Comparison of ENCODE assay signal across 14 cellular contexts in the genomic region with DNA sequence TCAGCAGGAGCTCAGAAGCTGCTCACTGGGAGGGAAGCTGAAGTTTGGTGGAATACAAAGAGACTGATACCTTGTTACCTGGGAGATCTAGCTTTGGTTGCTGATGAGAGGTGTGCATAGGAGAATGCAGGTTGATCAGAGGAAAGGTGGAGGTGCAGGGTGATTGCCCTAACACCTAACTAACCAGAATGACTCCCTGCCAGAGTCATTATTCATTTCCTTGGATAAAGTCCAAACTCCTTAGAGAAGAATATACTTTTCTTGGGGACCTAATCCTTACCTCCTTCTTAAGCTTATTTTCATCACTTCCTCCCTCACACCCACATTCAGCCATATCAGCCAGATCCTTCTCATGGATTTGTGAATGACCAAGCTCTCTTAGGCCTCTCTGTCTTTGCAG.
DNase-seq lines count a peak whose midpoint lies in the region; ATAC-seq, FAIRE-seq and TF ChIP-seq lines count a peak whose summit lies in the region.
"Had no signal": no experiment of that assay in that cellular context is flagged by ENCODE, and none has a peak within 500 bp of the region (broad histone marks: within the 10 kb centered on the region; RNA-seq: fewer than 3 reads in every experiment).

No MANE protein-coding gene starts in this region.

- H2AK5ac ChIP-seq in H1 (ENCODE audit: low read depth, low read length): no peak overlapping the region

- H4K5ac ChIP-seq in H1 (ENCODE audit: insufficient read length, low read depth, low read length): no peak overlapping the region

- H2BK5ac ChIP-seq in H1 (ENCODE audit: low read depth, low read length): no peak overlapping the region

- H2BK12ac ChIP-seq in H1 (ENCODE audit: low read depth, low read length): no peak overlapping the region

- H3K27me3 ChIP-seq in GM23338 (ENCODE audit: insufficient read depth) (no peaks in the 10 kb centered on the region), H1 (replicated peaks in 1 of 4; ENCODE audit: control insufficient read depth in 3 of 4, extremely low read depth in 1 of 4, insufficient read depth in 3 of 4, low read length in 3 of 4) (no peaks in the 10 kb centered on the region)

- no peak overlapping the region for H4K91ac ChIP-seq in H1 (replicated peaks; ENCODE audit: insufficient read length, low read length)

- H3K4ac ChIP-seq in H1 (replicated peaks; ENCODE audit: insufficient read length, low read depth, low read length): no peak overlapping the region

- peaks cover 5% of the 10 kb centered on the region; the same call in 1 of the 2 replicates for H3K9me2 ChIP-seq in GM23338 (ENCODE audit: insufficient read depth)

- H3K27me3 Mint-ChIP-seq in GM23338 (ENCODE audit: insufficient read depth, low read depth, poor library complexity): peaks cover 4% of the 10 kb centered on the region
- H3K27me3 Mint-ChIP-seq: B cell; CD4-positive, alpha-beta T cell had no signal

- peaks cover 2% of the 10 kb centered on the region; the same call in 1 of the 2 replicates for H3K23me2 ChIP-seq in H1 (ENCODE audit: low read depth, low read length)

- peaks cover 0 to 2% of the 10 kb centered on the region in 2 experiments; a peak in 1 of 4 replicates for H3K9me3 ChIP-seq in H1 (ENCODE audit: insufficient read depth in 2 of 2, low read depth in 1 of 2, low read length in 1 of 2)

- H3K4me1 Mint-ChIP-seq in GM23338: no peaks in the 10 kb centered on the region
- H3K4me1 Mint-ChIP-seq: B cell, H9 had no signal

- CTCF ChIA-PET in H1 (lab: Charles Lee; ENCODE audit: partially characterized antibody): interaction anchor here (0.7 to 1.1 kb wide), 2 partner anchors 36 to 94 kb away, joined by 3 read pairs; no protein-coding TSS in a partner anchor

- H4K20me1 ChIP-seq in GM23338 (replicated peaks; ENCODE audit: insufficient read depth) (no peaks in the 10 kb centered on the region), H1 (replicated peaks in 1 of 2; ENCODE audit: control insufficient read depth in 1 of 2, insufficient read depth in 2 of 2, low read length in 2 of 2) (no peaks in the 10 kb centered on the region)

- POLR2A ChIA-PET in H1 (lab: Charles Lee; ENCODE audit: partially characterized antibody): no interaction called here

- H3K79me2 ChIP-seq in GM23338 (replicated peaks; ENCODE audit: insufficient read depth) (no peaks in the 10 kb centered on the region), H1 (ENCODE audit: control insufficient read depth in 1 of 2, insufficient read depth in 2 of 2, low read length in 2 of 2) (no peaks in the 10 kb centered on the region)

- no peak overlapping the region for H3K4me3 Mint-ChIP-seq in GM23338
- H3K4me3 Mint-ChIP-seq: B cell; CD4-positive, alpha-beta T cell; H9 had no signal

- H3K36me3 ChIP-seq in GM23338 (ENCODE audit: insufficient read depth) (no peaks in the 10 kb centered on the region), H1 (ENCODE audit: control insufficient read depth in 2 of 4, insufficient read depth in 4 of 4, low read length in 3 of 4) (no peaks in the 10 kb centered on the region; a peak in 1 of 8 replicates)

- H4K8ac ChIP-seq in H1 (ENCODE audit: extremely low read depth, insufficient read depth, low read length): no peak overlapping the region

- H2AFZ ChIP-seq in GM23338 (no peak overlapping the region), H1 (ENCODE audit: low read length) (no peak overlapping the region)

- no peak overlapping the region for H3K27ac Mint-ChIP-seq in GM23338
- H3K27ac Mint-ChIP-seq: B cell; CD4-positive, alpha-beta T cell; H9 had no signal

- no peak for DNase-seq in GM23338 (ENCODE audit: low spot score)
- peak; percentile 44 for DNase-seq in HPDE6-E6E7 (ENCODE audit: extremely low spot score)
- DNase-seq in H1 (ENCODE audit: low read depth in 1 of 2, low spot score in 2 of 2): no peak
- peak; percentile 22 for DNase-seq in iPS-NIHi7 (ENCODE audit: extremely low spot score)
- DNase-seq in NCI-H146 (lab: John Stamatoyannopoulos, UW): no peak
- DNase-seq in activated CD4-positive, alpha-beta T cell treated with anti-CD3 and anti-CD28 coated beads for 4 hours: no peak
- DNase-seq: C1 segment of cervical spinal cord; Calu3; CD4-positive, alpha-beta T cell; DMS 273 treated with DMSO at 0.1 percent for 48 hours; H9 had no signal

- no peaks in the 10 kb centered on the region for H3F3A ChIP-seq in GM23338 (replicated peaks; ENCODE audit: low read depth)

- H3K23ac ChIP-seq in H1 (ENCODE audit: insufficient read length): no peak overlapping the region

- H3K18ac ChIP-seq in H1 (ENCODE audit: extremely low read depth, low read length): no peak overlapping the region

- no peak overlapping the region for H3K14ac ChIP-seq in H1 (ENCODE audit: insufficient read length)

- H3K4me2 ChIP-seq in GM23338 (no peak overlapping the region), H1 (ENCODE audit: insufficient read depth in 1 of 2, low read depth in 2 of 2, low read length in 2 of 2) (no peak overlapping the region)

- no peak overlapping the region for H2BK20ac ChIP-seq in H1 (ENCODE audit: low read length)

- TF ChIP-seq POLR2A in H1 (IDR thresholded peaks at IDR 0.05; ENCODE audit: control extremely low read depth in 1 of 2, low read depth in 2 of 2, low read length in 2 of 2): no peak

- no peak for TF ChIP-seq RAD21 in H1 (IDR thresholded peaks at IDR 0.05 in 1 of 2, conservative IDR thresholded peaks at IDR 0.05 in 1 of 2; ENCODE audit: low read depth in 2 of 2, low read length in 2 of 2)

- H3K4me3 ChIP-seq in GM23338 (no peak overlapping the region), H1 (ENCODE audit: extremely low read depth in 1 of 4, insufficient read depth in 2 of 4, low read depth in 3 of 4, low read length in 4 of 4) (no peak overlapping the region)

- H3K9me3 Mint-ChIP-seq in GM23338: no peaks in the 10 kb centered on the region
- H3K9me3 Mint-ChIP-seq: H9 had no signal

- no peak overlapping the region for H2BK120ac ChIP-seq in H1 (replicated peaks; ENCODE audit: low read depth, low read length)

- H3K9ac ChIP-seq in H1 (replicated peaks in 1 of 4; ENCODE audit: extremely low read depth in 1 of 4, low read depth in 3 of 4, low read length in 3 of 4): no peak overlapping the region

- no peak for TF ChIP-seq CTCF in GM23338 (conservative IDR thresholded peaks at IDR 0.05; ENCODE audit: low read depth in 2 of 2)
- TF ChIP-seq CTCF in H1 (IDR thresholded peaks at IDR 0.05; ENCODE audit: control extremely low read depth in 1 of 3, insufficient read depth in 1 of 3, low read depth in 1 of 3, low read length in 3 of 3): no peak

- H3K79me1 ChIP-seq in H1 (ENCODE audit: low read depth, low read length): no peaks in the 10 kb centered on the region

- H3K27ac ChIP-seq in GM23338 (ENCODE audit: low read depth): no peak overlapping the region
- H3K27ac ChIP-seq in H1 (ENCODE audit: low read depth, low read length): no peak overlapping the region

- no peak for TF ChIP-seq EP300 in H1 (IDR thresholded peaks at IDR 0.05; ENCODE audit: borderline replicate concordance in 1 of 2, low read depth in 2 of 2, low read length in 2 of 2)

- H3K36me3 Mint-ChIP-seq in GM23338 (ENCODE audit: low read depth): no peaks in the 10 kb centered on the region

- no peak overlapping the region for H3K56ac ChIP-seq in H1 (replicated peaks; ENCODE audit: insufficient read length, low read depth, low read length)

- H2BK15ac ChIP-seq in H1 (ENCODE audit: low read length): peak overlapping the region; percentile 29; the same call in 1 of the 2 replicates

- ATAC-seq in GM23338: peak; percentile 51; the same call in 2 of the 3 replicates
- no peak for ATAC-seq in GM21423 (IDR thresholded peaks at IDR 0.05; ENCODE audit: unreplicated experiment)

- no peak for FAIRE-seq in H1 (lab: Jason Lieb, UNC)
- FAIRE-seq: A204.1 had no signal

- H3K4me1 ChIP-seq in GM23338 (ENCODE audit: insufficient read depth) (no peaks in the 10 kb centered on the region), H1 (replicated peaks in 1 of 4; ENCODE audit: control insufficient read depth in 3 of 4, insufficient read depth in 4 of 4, low read length in 3 of 4) (no peaks in the 10 kb centered on the region)

TF ChIP-seq in GM23338, 12 proteins besides CTCF, POLR2A, EP300 and RAD21:
- TF ChIP-seq EZH2phosphoT487 (IDR thresholded peaks at IDR 0.05; ENCODE audit: unreplicated experiment): no peak

TF ChIP-seq in H1, 55 proteins besides CTCF, POLR2A, EP300 and RAD21 (continues in another document):
- TF ChIP-seq TBP (IDR thresholded peaks at IDR 0.05; ENCODE audit: low read depth, low read length): no peak
- no peak for TF ChIP-seq SRF (IDR thresholded peaks at IDR 0.05; ENCODE audit: low read depth, low read length)
- no peak for TF ChIP-seq SUZ12 (IDR thresholded peaks at IDR 0.05; ENCODE audit: low read length)
- TF ChIP-seq, protein P1, sequence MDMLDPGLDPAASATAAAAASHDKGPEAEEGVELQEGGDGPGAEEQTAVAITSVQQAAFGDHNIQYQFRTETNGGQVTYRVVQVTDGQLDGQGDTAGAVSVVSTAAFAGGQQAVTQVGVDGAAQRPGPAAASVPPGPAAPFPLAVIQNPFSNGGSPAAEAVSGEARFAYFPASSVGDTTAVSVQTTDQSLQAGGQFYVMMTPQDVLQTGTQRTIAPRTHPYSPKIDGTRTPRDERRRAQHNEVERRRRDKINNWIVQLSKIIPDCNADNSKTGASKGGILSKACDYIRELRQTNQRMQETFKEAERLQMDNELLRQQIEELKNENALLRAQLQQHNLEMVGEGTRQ (IDR thresholded peaks at IDR 0.05; ENCODE audit: low read length): no peak
- no peak for TF ChIP-seq RFX5 (IDR thresholded peaks at IDR 0.05; ENCODE audit: borderline replicate concordance, low read depth, low read length)
- TF ChIP-seq BACH1 (IDR thresholded peaks at IDR 0.05; ENCODE audit: low read length): no peak
- no peak for TF ChIP-seq TCF12 (IDR thresholded peaks at IDR 0.05; ENCODE audit: low read depth, low read length)
- no peak for TF ChIP-seq YY1 (IDR thresholded peaks at IDR 0.05; ENCODE audit: low read depth, low read length)
- TF ChIP-seq POU5F1 (IDR thresholded peaks at IDR 0.05; ENCODE audit: low read depth, low read length): no peak
- TF ChIP-seq HDAC2 (IDR thresholded peaks at IDR 0.05; ENCODE audit: borderline replicate concordance in 1 of 2, low read depth in 2 of 2, low read length in 2 of 2): no peak
- TF ChIP-seq, protein P2, sequence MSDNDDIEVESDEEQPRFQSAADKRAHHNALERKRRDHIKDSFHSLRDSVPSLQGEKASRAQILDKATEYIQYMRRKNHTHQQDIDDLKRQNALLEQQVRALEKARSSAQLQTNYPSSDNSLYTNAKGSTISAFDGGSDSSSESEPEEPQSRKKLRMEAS (IDR thresholded peaks at IDR 0.05): no peak
- TF ChIP-seq SP4 (IDR thresholded peaks at IDR 0.05; ENCODE audit: low read length): no peak
- TF ChIP-seq SAP30 (IDR thresholded peaks at IDR 0.05; ENCODE audit: insufficient read depth, insufficient replicate concordance, low read length): no peak
- TF ChIP-seq BRCA1 (IDR thresholded peaks at IDR 0.05; ENCODE audit: low read depth, low read length): no peak
- TF ChIP-seq KDM1A (IDR thresholded peaks at IDR 0.05; ENCODE audit: borderline replicate concordance, low read length): no peak
- no peak for TF ChIP-seq EZH2 (IDR thresholded peaks at IDR 0.05; ENCODE audit: low read depth, low read length, severe bottlenecking)
- TF ChIP-seq KDM4A (IDR thresholded peaks at IDR 0.05; ENCODE audit: low read depth, low read length, severe bottlenecking): no peak

Comparison
In these comparisons a context has a peak if more than half of its experiments do, and no peak if none do; other contexts are left out.
1. DNase-seq: peak in HPDE6-E6E7 (single experiment) and iPS-NIHi7 (single experiment); none in GM23338 (single experiment), H1 (0 of 2), NCI-H146 (single experiment) and activated CD4-positive, alpha-beta T cell treated with anti-CD3 and anti-CD28 coated beads for 4 hours (0 of 2).